ENCODE assay signal across 16 cellular contexts in the genomic region with DNA sequence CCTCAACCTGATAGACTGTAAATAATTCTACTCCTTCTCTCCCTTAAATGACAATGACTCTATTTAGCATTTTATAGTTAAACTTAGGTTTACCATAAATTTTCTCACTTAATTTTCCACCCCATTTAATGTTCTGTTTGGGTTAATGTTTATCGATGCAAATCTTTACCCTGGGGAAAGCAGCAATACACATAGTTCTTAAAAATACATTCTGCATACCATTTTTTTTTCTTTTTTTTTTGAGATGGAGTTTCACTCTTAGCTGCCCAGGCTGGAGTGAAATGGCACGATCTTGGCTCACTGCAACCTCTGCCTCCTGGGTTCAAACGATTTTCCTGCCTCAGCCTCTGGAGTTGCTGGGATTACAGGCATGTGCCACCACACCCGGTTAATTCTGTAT. TPM values are rescaled to one million over a fixed set of nuclear protein-coding genes. Genes with fewer than 3 reads are reported as not detected.
DNase-seq lines count a peak whose midpoint lies in the region; ATAC-seq, FAIRE-seq and TF ChIP-seq lines count a peak whose summit lies in the region.
"Had no signal": no experiment of that assay in that cellular context is flagged by ENCODE, and none has a peak within 500 bp of the region (broad histone marks: within the 10 kb centered on the region; RNA-seq: fewer than 3 reads in every experiment).

No MANE protein-coding gene starts in this region.

- no peaks in the 10 kb centered on the region for H3K27me3 Mint-ChIP-seq in progenitor cell of endocrine pancreas

- DNase-seq in progenitor cell of endocrine pancreas (ENCODE audit: low spot score, unreplicated experiment) (no peak), RPMI8226 (no peak), D721Med (ENCODE audit: insufficient read length, low spot score) (no peak)
- DNase-seq: DMS153, H7, KBM-7, NCI-H1436 treated with DMSO at 0.1 percent for 48 hours, NCI-H2029 treated with DMSO at 0.1 percent for 48 hours, NCI-H510A treated with DMSO at 0.1 percent for 48 hours, NCI-H82, PC-3 had no signal

- peak; percentile 57 for ATAC-seq in GM18870 (IDR thresholded peaks at IDR 0.05; ENCODE audit: unreplicated experiment)
- ATAC-seq in HG02642 (IDR thresholded peaks at IDR 0.05; ENCODE audit: poor library complexity, unreplicated experiment) = peak; percentile 52
- ATAC-seq in HG03432 (IDR thresholded peaks at IDR 0.05; ENCODE audit: unreplicated experiment) = peak; percentile 52
- no peak for ATAC-seq in HG03439 (IDR thresholded peaks at IDR 0.05; ENCODE audit: unreplicated experiment)
- no peak for ATAC-seq in HG03520 (IDR thresholded peaks at IDR 0.05; ENCODE audit: unreplicated experiment)
- ATAC-seq: PC-3 had no signal

- no peak overlapping the region for H3K4me3 Mint-ChIP-seq in progenitor cell of endocrine pancreas (ENCODE audit: low read depth)

- peak overlapping the region; percentile 56 for H3K27ac Mint-ChIP-seq in progenitor cell of endocrine pancreas

- H3K9me3 Mint-ChIP-seq in progenitor cell of endocrine pancreas (ENCODE audit: low read depth) = peaks cover 11% of the 10 kb centered on the region

- peaks cover 19% of the 10 kb centered on the region for H3K4me1 Mint-ChIP-seq in progenitor cell of endocrine pancreas (ENCODE audit: low read depth)

- H3K36me3 Mint-ChIP-seq in progenitor cell of endocrine pancreas (ENCODE audit: insufficient read depth) = peaks cover 31% of the 10 kb centered on the region

- no peak for FAIRE-seq in D721Med (lab: Jason Lieb, UNC)

- no peak for TF ChIP-seq CTCF in progenitor cell of endocrine pancreas (IDR thresholded peaks at IDR 0.05; ENCODE audit: unreplicated experiment)
- TF ChIP-seq CTCF in D721Med (IDR thresholded peaks at IDR 0.05; ENCODE audit: insufficient read depth, missing control alignments) = no peak

RNA-seq across cellular contexts. Expression of a gene that starts 14.0 kb away (rescaled TPM):
- total RNA-seq in progenitor cell of endocrine pancreas = 32.8 and 36.2 TPM in 2 replicates

Comparison
In these comparisons a context has a peak if more than half of its experiments do, and no peak if none do; other contexts are left out.
1. ATAC-seq: peak in GM18870 (single experiment), HG02642 (single experiment) and HG03432 (single experiment); none in HG03439 (single experiment) and HG03520 (single experiment).